8 cellular contexts compared by ENCODE assay signal in the genomic region with DNA sequence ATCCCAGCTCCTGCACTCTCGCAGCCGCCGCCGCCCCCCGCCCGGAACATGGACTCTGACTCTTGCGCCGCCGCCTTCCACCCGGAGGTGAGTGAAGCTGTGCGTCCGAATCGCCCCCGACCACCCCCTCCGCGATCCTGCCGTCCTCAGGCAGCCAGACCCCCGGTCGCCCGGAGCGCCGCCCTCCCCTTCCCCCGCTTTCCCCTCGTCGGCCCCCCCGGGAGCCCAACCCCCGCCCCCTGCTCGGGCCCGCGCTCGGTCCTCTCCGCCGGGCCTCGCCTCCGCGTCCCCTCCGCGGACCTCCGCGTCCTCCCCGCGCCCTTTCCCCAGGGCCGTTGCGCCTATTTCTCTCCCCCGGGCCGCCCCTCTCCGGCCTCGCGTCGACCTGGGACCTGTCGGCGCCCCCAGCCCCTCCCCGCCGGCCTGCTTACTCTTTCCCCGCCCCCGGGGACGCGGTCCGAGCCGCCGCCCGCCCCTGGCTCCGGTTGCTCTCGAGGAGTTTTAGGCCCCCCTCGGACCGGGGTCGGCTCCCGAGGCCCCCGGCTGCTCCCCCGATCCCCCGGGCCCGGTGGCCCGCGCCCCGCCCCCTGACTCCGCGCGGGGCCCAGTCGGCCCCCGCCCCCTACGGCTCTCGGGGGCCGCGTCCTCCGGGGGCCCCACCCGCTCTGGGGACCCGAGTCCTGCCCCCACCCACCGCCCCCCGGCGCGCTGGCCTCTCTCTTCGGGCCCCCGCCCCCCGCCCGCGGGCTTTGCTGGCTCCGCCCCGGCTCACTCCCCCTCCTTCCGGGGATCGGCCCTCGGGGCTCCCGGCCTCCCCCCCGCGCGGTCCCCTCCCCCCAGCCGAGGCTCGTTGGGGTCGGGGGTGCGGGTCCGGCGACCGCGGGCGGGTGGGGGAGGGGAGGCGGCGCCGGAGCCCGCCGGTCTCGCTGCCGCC. TPM values are rescaled to one million over a fixed set of nuclear protein-coding genes. Genes with fewer than 3 reads are reported as not detected.
DNase-seq lines count a peak whose midpoint lies in the region; ATAC-seq and TF ChIP-seq lines count a peak whose summit lies in the region.

No MANE protein-coding gene starts in this region.

- H3K9me3 ChIP-seq in HEK293 (ENCODE audit: control insufficient read depth, insufficient read depth, low read depth, low read length) = no peaks in the 10 kb centered on the region
- H3K9me3 ChIP-seq in duodenal mucosa (ENCODE audit: control insufficient read depth in 1 of 2, low read length in 2 of 2) = no peaks in the 10 kb centered on the region
- no peaks in the 10 kb centered on the region for H3K9me3 ChIP-seq in lower lobe of right lung

- DNase-seq in AG08395 (ENCODE audit: low spot score) = peak; percentile 68
- DNase-seq in activated CD4-positive, alpha-beta T cell treated with anti-CD3 and anti-CD28 coated beads for 48 hours = peak; percentile 65
- peak; percentile 74 for DNase-seq in lower lobe of right lung
- peak in 5 of 6 experiments; percentile 18 to 66 (median 19) for DNase-seq in stimulated activated naive CD4-positive, alpha-beta T cell (lab: John Stamatoyannopoulos, UW)
- no peak for DNase-seq in putamen (ENCODE audit: low spot score)

- intact Hi-C loops in lower lobe of right lung (cut with DNase I) = no loop called here

- POLR2A ChIA-PET in HEK293 (lab: Yijun Ruan, JAX) = interaction anchor here (1.1 to 1.2 kb wide), 4 partner anchors 10 to 34 kb away, joined by 5 to 10 read pairs (median 6); partner anchors contain the start of genes THAP3 and ZBTB48

- no peak for TF ChIP-seq CTCF in HEK293 (tag by site-specific recombination; IDR thresholded peaks at IDR 0.05)
- no peak for TF ChIP-seq CTCF in lower lobe of right lung (IDR thresholded peaks at IDR 0.05)

- peak; percentile 3 to 23 for ATAC-seq in lower lobe of right lung
- ATAC-seq in GM18867 (IDR thresholded peaks at IDR 0.05; ENCODE audit: unreplicated experiment) = no peak

- peaks cover 18 to 30% of the 10 kb centered on the region in 2 experiments; a peak in 2 of 3 replicates for H3K36me3 ChIP-seq in HEK293 (ENCODE audit: control insufficient read depth in 2 of 2, insufficient read depth in 1 of 2, low read length in 2 of 2)
- peaks cover 0 to 2% of the 10 kb centered on the region in 2 donors for H3K36me3 ChIP-seq in duodenal mucosa (ENCODE audit: control insufficient read depth in 1 of 2, insufficient read depth in 2 of 2, low read length in 2 of 2)
- peaks cover 11% of the 10 kb centered on the region for H3K36me3 ChIP-seq in lower lobe of right lung

- H3K4me3 ChIP-seq in HEK293 (ENCODE audit: low read depth, low read length) (peak overlapping the region; percentile 88), duodenal mucosa (ENCODE audit: low read depth in 1 of 2, low read length in 2 of 2) (peak overlapping the region; percentile 63 to 69), lower lobe of right lung (peak overlapping the region; percentile 83)

- CTCF ChIA-PET in HEK293 (lab: Yijun Ruan, JAX) = interaction anchor here (0.6 kb wide), 1 partner anchor 120 kb away, joined by 3 read pairs; no protein-coding TSS in a partner anchor

- no peaks in the 10 kb centered on the region for H3K27me3 ChIP-seq in duodenal mucosa (ENCODE audit: control insufficient read depth in 1 of 2, insufficient read depth in 2 of 2, low read length in 2 of 2)
- H3K27me3 ChIP-seq in lower lobe of right lung (ENCODE audit: low read depth) = no peaks in the 10 kb centered on the region

- H3K9ac ChIP-seq in duodenal mucosa (ENCODE audit: low read depth in 1 of 2, low read length in 2 of 2) = peak overlapping the region; percentile 51 to 61

- peak overlapping the region; percentile 91 for H3K27ac ChIP-seq in HEK293 (ENCODE audit: extremely low read depth, low read depth, low read length)
- peak overlapping the region; percentile 75 for H3K27ac ChIP-seq in duodenal mucosa (ENCODE audit: low read depth, low read length)
- peak overlapping the region; percentile 77 for H3K27ac ChIP-seq in lower lobe of right lung

- H3K4me1 ChIP-seq in HEK293 (ENCODE audit: control insufficient read depth, insufficient read depth, low read length) (peaks cover 2% of the 10 kb centered on the region; the same call in 1 of the 2 replicates), duodenal mucosa (ENCODE audit: control insufficient read depth in 1 of 2, insufficient read depth in 2 of 2, low read length in 2 of 2) (peaks cover 4% of the 10 kb centered on the region in 2 donors), lower lobe of right lung (peaks cover 9% of the 10 kb centered on the region)

TF ChIP-seq in HEK293, 187 proteins besides CTCF, POLR2A, EP300 and RAD21 (continues in another document):
- TF ChIP-seq ZBTB48 (tag by site-specific recombination; IDR thresholded peaks at IDR 0.05) (0 out of 2 replicates have a peak, but pooled peaks have one; percentile 8), ZBTB17 (tag by site-specific recombination; IDR thresholded peaks at IDR 0.05) (no peak), ZNF791 (tag by site-specific recombination; IDR thresholded peaks at IDR 0.05) (no peak), SP2 (tag by site-specific recombination; IDR thresholded peaks at IDR 0.05) (peak; percentile 42), ZBTB20 (tag by site-specific recombination; IDR thresholded peaks at IDR 0.05) (peak; percentile 33), GLIS2 (tag by site-specific recombination; IDR thresholded peaks at IDR 0.05) (peak; percentile 43; the same call in 1 of the 2 replicates), ZNF664 (tag by site-specific recombination; IDR thresholded peaks at IDR 0.05) (no peak), SCRT1 (tag by site-specific recombination; IDR thresholded peaks at IDR 0.05; ENCODE audit: borderline replicate concordance) (no peak), ZNF692 (tag by site-specific recombination; IDR thresholded peaks at IDR 0.05) (no peak), KLF9 (tag by site-specific recombination; IDR thresholded peaks at IDR 0.05; ENCODE audit: low read depth) (peak; percentile 10; the same call in 1 of the 2 replicates), GLIS1 (tag by site-specific recombination; IDR thresholded peaks at IDR 0.05) (0 out of 2 replicates have a peak, but pooled peaks have one; percentile 25), ZNF24 (tag by site-specific recombination; IDR thresholded peaks at IDR 0.05) (no peak), ZNF600 (tag by site-specific recombination; IDR thresholded peaks at IDR 0.05) (0 out of 2 replicates have a peak, but pooled peaks have one; percentile 3), ZFP69B (tag by site-specific recombination; IDR thresholded peaks at IDR 0.05) (no peak)
- TF ChIP-seq, protein P1, sequence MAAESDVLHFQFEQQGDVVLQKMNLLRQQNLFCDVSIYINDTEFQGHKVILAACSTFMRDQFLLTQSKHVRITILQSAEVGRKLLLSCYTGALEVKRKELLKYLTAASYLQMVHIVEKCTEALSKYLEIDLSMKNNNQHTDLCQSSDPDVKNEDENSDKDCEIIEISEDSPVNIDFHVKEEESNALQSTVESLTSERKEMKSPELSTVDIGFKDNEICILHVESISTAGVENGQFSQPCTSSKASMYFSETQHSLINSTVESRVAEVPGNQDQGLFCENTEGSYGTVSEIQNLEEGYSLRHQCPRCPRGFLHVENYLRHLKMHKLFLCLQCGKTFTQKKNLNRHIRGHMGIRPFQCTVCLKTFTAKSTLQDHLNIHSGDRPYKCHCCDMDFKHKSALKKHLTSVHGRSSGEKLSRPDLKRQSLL (tag by site-specific recombination; IDR thresholded peaks at IDR 0.05) = no peak
- TF ChIP-seq, protein P2, sequence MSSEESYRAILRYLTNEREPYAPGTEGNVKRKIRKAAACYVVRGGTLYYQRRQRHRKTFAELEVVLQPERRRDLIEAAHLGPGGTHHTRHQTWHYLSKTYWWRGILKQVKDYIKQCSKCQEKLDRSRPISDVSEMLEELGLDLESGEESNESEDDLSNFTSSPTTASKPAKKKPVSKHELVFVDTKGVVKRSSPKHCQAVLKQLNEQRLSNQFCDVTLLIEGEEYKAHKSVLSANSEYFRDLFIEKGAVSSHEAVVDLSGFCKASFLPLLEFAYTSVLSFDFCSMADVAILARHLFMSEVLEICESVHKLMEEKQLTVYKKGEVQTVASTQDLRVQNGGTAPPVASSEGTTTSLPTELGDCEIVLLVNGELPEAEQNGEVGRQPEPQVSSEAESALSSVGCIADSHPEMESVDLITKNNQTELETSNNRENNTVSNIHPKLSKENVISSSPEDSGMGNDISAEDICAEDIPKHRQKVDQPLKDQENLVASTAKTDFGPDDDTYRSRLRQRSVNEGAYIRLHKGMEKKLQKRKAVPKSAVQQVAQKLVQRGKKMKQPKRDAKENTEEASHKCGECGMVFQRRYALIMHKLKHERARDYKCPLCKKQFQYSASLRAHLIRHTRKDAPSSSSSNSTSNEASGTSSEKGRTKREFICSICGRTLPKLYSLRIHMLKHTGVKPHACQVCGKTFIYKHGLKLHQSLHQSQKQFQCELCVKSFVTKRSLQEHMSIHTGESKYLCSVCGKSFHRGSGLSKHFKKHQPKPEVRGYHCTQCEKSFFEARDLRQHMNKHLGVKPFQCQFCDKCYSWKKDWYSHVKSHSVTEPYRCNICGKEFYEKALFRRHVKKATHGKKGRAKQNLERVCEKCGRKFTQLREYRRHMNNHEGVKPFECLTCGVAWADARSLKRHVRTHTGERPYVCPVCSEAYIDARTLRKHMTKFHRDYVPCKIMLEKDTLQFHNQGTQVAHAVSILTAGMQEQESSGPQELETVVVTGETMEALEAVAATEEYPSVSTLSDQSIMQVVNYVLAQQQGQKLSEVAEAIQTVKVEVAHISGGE (tag by site-specific recombination; conservative IDR thresholded peaks at IDR 0.05; ENCODE audit: low read depth) = 0 out of 2 replicates have a peak, but pooled peaks have one; percentile 24

RNA-seq across cellular contexts. Expression of gene PHF13, which starts 0.8 kb away (rescaled TPM):
- 10.2 TPM for total RNA-seq in lower lobe of right lung

RNA-seq across cellular contexts. Expression of gene THAP3, which starts 10.4 kb away (rescaled TPM):
- total RNA-seq in lower lobe of right lung = 15.7 TPM

RNA-seq across cellular contexts. Expression of gene KLHL21, which starts 11.6 kb away (rescaled TPM):
- total RNA-seq in lower lobe of right lung = 22.6 TPM

RNA-seq across cellular contexts. Expression of gene ZBTB48, which starts 34.5 kb away (rescaled TPM):
- 36.5 TPM for total RNA-seq in lower lobe of right lung

RNA-seq across cellular contexts. Expression of gene TAS1R1, which starts 59.2 kb away (rescaled TPM):
- 0.27 TPM for total RNA-seq in lower lobe of right lung
